11 cellular contexts compared by ENCODE assay signal in the genomic region with DNA sequence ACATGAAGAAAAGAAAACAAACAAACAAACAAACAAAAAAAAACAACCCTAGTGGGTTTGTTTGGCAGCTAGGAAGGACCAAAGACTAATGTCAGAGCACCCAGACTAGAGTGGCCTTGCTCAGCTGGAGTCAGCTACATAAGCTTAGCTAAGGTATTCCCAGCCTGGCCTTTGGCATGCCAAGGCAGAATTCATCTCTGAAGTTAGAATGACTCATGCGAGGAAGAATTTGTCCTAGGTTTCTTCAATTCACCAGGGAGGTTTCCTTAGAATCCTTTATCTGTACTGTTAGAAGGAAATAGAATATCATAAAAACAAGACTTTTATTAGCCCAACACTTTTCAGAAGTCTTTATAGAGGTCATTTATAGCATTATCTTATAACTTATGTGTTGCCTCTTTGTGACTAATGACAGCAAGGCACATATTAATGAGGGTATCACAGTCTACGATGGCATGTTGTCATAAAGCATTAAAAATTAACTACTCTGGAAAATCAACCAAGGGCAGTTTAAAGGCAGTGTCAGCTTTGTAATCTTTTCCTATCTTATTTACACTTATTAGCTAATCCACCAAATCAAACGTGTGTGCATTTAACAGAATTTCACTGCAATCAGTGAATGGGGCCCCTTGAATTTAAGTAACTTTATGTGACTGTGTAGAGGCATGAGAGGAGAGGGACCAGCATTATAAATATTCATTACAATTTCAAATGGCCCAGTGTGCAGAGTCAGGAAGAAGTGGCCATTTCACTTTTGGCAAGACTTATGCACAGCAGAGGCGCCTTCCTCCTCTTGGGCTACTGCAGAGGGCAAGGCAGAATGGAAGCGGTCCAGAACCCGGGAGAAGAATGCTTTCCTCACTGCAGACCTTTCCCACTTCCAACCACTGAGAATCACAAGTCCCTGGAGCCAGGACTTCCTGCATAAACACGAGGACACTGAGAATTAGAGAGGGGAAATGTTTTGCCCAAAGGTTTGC. TPM values are rescaled to one million over a fixed set of nuclear protein-coding genes. Genes with fewer than 3 reads are reported as not detected.
DNase-seq lines count a peak whose midpoint lies in the region; ATAC-seq, FAIRE-seq and TF ChIP-seq lines count a peak whose summit lies in the region.
"Had no signal": no experiment of that assay in that cellular context is flagged by ENCODE, and none has a peak within 500 bp of the region (broad histone marks: within the 10 kb centered on the region; RNA-seq: fewer than 3 reads in every experiment).

No MANE protein-coding gene starts in this region.

- peaks cover 0 to 4% (median 0%) of the 10 kb centered on the region in 4 experiments; a peak in 1 of 7 replicates for H3K27me3 ChIP-seq in H1 (replicated peaks in 1 of 4; ENCODE audit: control insufficient read depth in 3 of 4, extremely low read depth in 1 of 4, insufficient read depth in 3 of 4, low read length in 3 of 4)
- peaks cover 3 to 26% of the 10 kb centered on the region in 2 donors for H3K27me3 ChIP-seq in left lung
- no peaks in the 10 kb centered on the region for H3K27me3 ChIP-seq in colonic mucosa

- H3K4me1 ChIP-seq in H1 (replicated peaks in 1 of 4; ENCODE audit: control insufficient read depth in 3 of 4, insufficient read depth in 4 of 4, low read length in 3 of 4) (no peaks in the 10 kb centered on the region), left lung (no peaks in the 10 kb centered on the region), colonic mucosa (no peaks in the 10 kb centered on the region)

- H3K27ac ChIP-seq in H1 (ENCODE audit: low read depth, low read length) (no peak overlapping the region), left lung (no peak overlapping the region), colonic mucosa (no peak overlapping the region)

- DNase-seq in AG08395 (ENCODE audit: low spot score) (peak; percentile 90), LHCN-M2 (ENCODE audit: low read depth) (peak; percentile 66), H1 (ENCODE audit: low read depth in 1 of 2, low spot score in 2 of 2) (peak in 1 of 2 experiments; percentile 19), left lung (no peak), colonic mucosa (no peak), NCI-H1694 (lab: John Stamatoyannopoulos, UW) (no peak)
- no peak for DNase-seq in activated CD4-positive, CD25-positive, alpha-beta regulatory T cell treated with anti-CD3 and anti-CD28 coated beads, Interleukin-2, amount 50 U/mL, for 72 hours
- DNase-seq: activated naive CD4-positive, alpha-beta T cell treated with anti-CD3 and anti-CD28 coated beads for 36 hours; NCI-H2081 treated with DMSO at 0.1 percent for 48 hours had no signal

- H2AK5ac ChIP-seq in H1 (ENCODE audit: low read depth, low read length), result no peak overlapping the region

- 0 out of 2 replicates have a peak overlapping the region, but pooled peaks have one; percentile 2 for H2BK12ac ChIP-seq in H1 (ENCODE audit: low read depth, low read length)

- H4K8ac ChIP-seq in H1 (ENCODE audit: extremely low read depth, insufficient read depth, low read length), result no peak overlapping the region

- no peak for TF ChIP-seq POLR2A in H1 (IDR thresholded peaks at IDR 0.05; ENCODE audit: control extremely low read depth in 1 of 2, low read depth in 2 of 2, low read length in 2 of 2)

- no peak overlapping the region for H2AFZ ChIP-seq in H1 (ENCODE audit: low read length)

- no peak for TF ChIP-seq EP300 in H1 (IDR thresholded peaks at IDR 0.05; ENCODE audit: borderline replicate concordance in 1 of 2, low read depth in 2 of 2, low read length in 2 of 2)

- no peaks in the 10 kb centered on the region for H3K79me2 ChIP-seq in H1 (ENCODE audit: control insufficient read depth in 1 of 2, insufficient read depth in 2 of 2, low read length in 2 of 2)

- no peak overlapping the region for H4K91ac ChIP-seq in H1 (replicated peaks; ENCODE audit: insufficient read length, low read length)

- TF ChIP-seq RAD21 in H1 (IDR thresholded peaks at IDR 0.05 in 1 of 2, conservative IDR thresholded peaks at IDR 0.05 in 1 of 2; ENCODE audit: low read depth in 2 of 2, low read length in 2 of 2), result no peak

- no peak overlapping the region for H3K14ac ChIP-seq in H1 (ENCODE audit: insufficient read length)

- CTCF ChIA-PET in H1 (lab: Charles Lee; ENCODE audit: partially characterized antibody), result interaction anchor here (0.9 to 12.1 kb wide), 9 partner anchors 9 to 350 kb away, joined by 3 to 243 read pairs (median 4); no protein-coding TSS in a partner anchor

- TF ChIP-seq CTCF in H1 (IDR thresholded peaks at IDR 0.05; ENCODE audit: control extremely low read depth in 1 of 3, insufficient read depth in 1 of 3, low read depth in 1 of 3, low read length in 3 of 3), result no peak
- no peak for TF ChIP-seq CTCF in left lung (IDR thresholded peaks at IDR 0.05)
- no peak for TF ChIP-seq CTCF in colonic mucosa (IDR thresholded peaks at IDR 0.05)

- no peak overlapping the region for H2BK20ac ChIP-seq in H1 (ENCODE audit: low read length)

- H2BK5ac ChIP-seq in H1 (ENCODE audit: low read depth, low read length), result no peak overlapping the region

- H3K23me2 ChIP-seq in H1 (ENCODE audit: low read depth, low read length), result no peaks in the 10 kb centered on the region

- H3K4me3 ChIP-seq in H1 (ENCODE audit: extremely low read depth in 1 of 4, insufficient read depth in 2 of 4, low read depth in 3 of 4, low read length in 4 of 4) (no peak overlapping the region), left lung (no peak overlapping the region), colonic mucosa (no peak overlapping the region)

- intact Hi-C loops in left lung (cut with DNase I), result loop anchor here in 1 of 2 donors (10.0 kb wide), 1 partner anchor 105 kb away; no protein-coding TSS in a partner anchor
- intact Hi-C loops in colonic mucosa (cut with DNase I), result loop anchor here (2.0 kb wide), 1 partner anchor 103 kb away; no protein-coding TSS in a partner anchor

- no peaks in the 10 kb centered on the region for H3K36me3 ChIP-seq in H1 (ENCODE audit: control insufficient read depth in 2 of 4, insufficient read depth in 4 of 4, low read length in 3 of 4)
- H3K36me3 ChIP-seq in left lung, result no peaks in the 10 kb centered on the region
- H3K36me3 ChIP-seq in colonic mucosa, result no peaks in the 10 kb centered on the region

- 81% methylated on average over 7 of the region's 7 CpGs; no CpG with 5 or more reads in 1 of the 2 experiments for WGBS in H1 (ENCODE audit: extremely low coverage in 1 of 2, insufficient coverage in 1 of 2, insufficient read length in 1 of 2, insufficient replicate concordance in 2 of 2, low coverage in 1 of 2, low lambda C conversion rate in 2 of 2, missing lambda C conversion rate in 1 of 2), 2 experiments

- H3K9ac ChIP-seq in H1 (replicated peaks in 1 of 4; ENCODE audit: extremely low read depth in 1 of 4, low read depth in 3 of 4, low read length in 3 of 4), result no peak overlapping the region
- no peak overlapping the region for H3K9ac ChIP-seq in colonic mucosa (ENCODE audit: low read depth in 2 of 2, low read length in 2 of 2)

- POLR2A ChIA-PET in H1 (lab: Charles Lee; ENCODE audit: partially characterized antibody), result no interaction called here

- no peak for FAIRE-seq in H1 (lab: Jason Lieb, UNC)

- no peak overlapping the region for H3K4me2 ChIP-seq in H1 (ENCODE audit: insufficient read depth in 1 of 2, low read depth in 2 of 2, low read length in 2 of 2)

- H3K79me1 ChIP-seq in H1 (ENCODE audit: low read depth, low read length), result no peaks in the 10 kb centered on the region

- H3K23ac ChIP-seq in H1 (ENCODE audit: insufficient read length), result no peak overlapping the region

- no peak overlapping the region for H3K56ac ChIP-seq in H1 (replicated peaks; ENCODE audit: insufficient read length, low read depth, low read length)

- no peak overlapping the region for H2BK120ac ChIP-seq in H1 (replicated peaks; ENCODE audit: low read depth, low read length)

- no peaks in the 10 kb centered on the region for H4K20me1 ChIP-seq in H1 (replicated peaks in 1 of 2; ENCODE audit: control insufficient read depth in 1 of 2, insufficient read depth in 2 of 2, low read length in 2 of 2)

- no peak overlapping the region for H2BK15ac ChIP-seq in H1 (ENCODE audit: low read length)

- no peak overlapping the region for H3K4ac ChIP-seq in H1 (replicated peaks; ENCODE audit: insufficient read length, low read depth, low read length)

- no peak overlapping the region for H3K18ac ChIP-seq in H1 (ENCODE audit: extremely low read depth, low read length)

- no peak overlapping the region for H4K5ac ChIP-seq in H1 (ENCODE audit: insufficient read length, low read depth, low read length)

- ATAC-seq in left lung (peak; percentile 74), GM19455 (IDR thresholded peaks at IDR 0.05; ENCODE audit: unreplicated experiment) (no peak)

- H3K9me3 ChIP-seq in H1 (ENCODE audit: insufficient read depth in 2 of 2, low read depth in 1 of 2, low read length in 1 of 2) (no peaks in the 10 kb centered on the region), left lung (no peaks in the 10 kb centered on the region), colonic mucosa (no peaks in the 10 kb centered on the region)

TF ChIP-seq in H1, 55 proteins besides CTCF, POLR2A, EP300 and RAD21:
- TF ChIP-seq BACH1 (IDR thresholded peaks at IDR 0.05; ENCODE audit: low read length) (no peak), TAF7 (optimal IDR thresholded peaks at IDR 0.05; ENCODE audit: borderline replicate concordance, low read depth, low read length) (no peak), MAFK (IDR thresholded peaks at IDR 0.05; ENCODE audit: low read depth, low read length) (no peak), JUND (IDR thresholded peaks at IDR 0.05; ENCODE audit: low read length) (peak; percentile 82), TEAD4 (IDR thresholded peaks at IDR 0.05; ENCODE audit: low read depth, low read length) (0 out of 2 replicates have a peak, but pooled peaks have one; percentile 20), JUN (IDR thresholded peaks at IDR 0.05; ENCODE audit: low read depth, low read length) (0 out of 2 replicates have a peak, but pooled peaks have one; percentile 32), BRCA1 (IDR thresholded peaks at IDR 0.05; ENCODE audit: low read depth, low read length) (no peak), TBP (IDR thresholded peaks at IDR 0.05; ENCODE audit: low read depth, low read length) (no peak)

RNA-seq across cellular contexts. Expression of gene SLC5A1, which starts 36.3 kb away (rescaled TPM):
- total RNA-seq in LHCN-M2 (2014; rRNA removed), result not detected in 2 replicates
- polyA plus RNA-seq in LHCN-M2 (2012), result not detected
- not detected in 2 replicates for total RNA-seq in H1 (2021; fragmentation: NEBNext Ultra II Directional; extraction: Animal tissue kit (Norgen Biotek cat#: 25700))
- 0.06 TPM in 1 of 2 replicates, not detected in the other for polyA plus RNA-seq in H1 (2011; rRNA removed)
- polyA plus RNA-seq in H1 (2011; cell fraction: cytosol; rRNA removed), result not detected
- polyA plus RNA-seq in H1 (2011; cell fraction: nucleus; rRNA removed), result 0.16 TPM
- not detected in 4 replicates for polyA plus RNA-seq in H1 (2012, experiment 1 of 2)
- not detected for polyA plus RNA-seq in H1 (2012, experiment 2 of 2)
- polyA plus RNA-seq in H1 (2013, experiment 1 of 2), result not detected
- polyA plus RNA-seq in H1 (2013, experiment 2 of 2), result not detected
- polyA minus RNA-seq in H1 (2011; rRNA and poly(A)+ RNA removed), result 0.07 TPM in 1 of 2 replicates, not detected in the other
- not detected for polyA minus RNA-seq in H1 (2011; cell fraction: cytosol; rRNA and poly(A)+ RNA removed)
- polyA minus RNA-seq in H1 (2011; cell fraction: nucleus; rRNA and poly(A)+ RNA removed), result not detected
- total RNA-seq in left lung, result 1 to 10 TPM in 1 of 2 donors, under 1 TPM in 1; 0.42 to 1.1 TPM
- 10 to 100 TPM; 23.4 to 47.9 TPM for total RNA-seq in colonic mucosa
- total RNA-seq: activated naive CD4-positive, alpha-beta T cell treated with anti-CD3 and anti-CD28 coated beads for 36 hours; subcutaneous adipose tissue had no signal

Comparison
In these comparisons a context has a peak if more than half of its experiments do, and no peak if none do; other contexts are left out.
1. DNase-seq: peak in AG08395 (single experiment) and LHCN-M2 (single experiment); none in left lung (0 of 2), colonic mucosa (single experiment), NCI-H1694 (single experiment) and activated CD4-positive, CD25-positive, alpha-beta regulatory T cell treated with anti-CD3 and anti-CD28 coated beads, Interleukin-2, amount 50 U/mL, for 72 hours (single experiment).
2. RNA of gene SLC5A1, which starts 36.3 kb away (total RNA-seq): 23.4 to 47.9 TPM in colonic mucosa; 0.42 to 1.1 TPM in left lung, not detected in H1 and not detected in LHCN-M2; every median in the first group is over 10 times any median in the second.